ENCODE assay signal across 1 cellular context in genomic region chr1:9891207-9891606, GRCh38.
TF ChIP-seq lines count a peak whose summit lies in the region.

No MANE protein-coding gene starts in this region.

TF ChIP-seq in HEK293, 187 proteins besides CTCF, POLR2A, EP300 and RAD21 (continued from another document):
- TF ChIP-seq PATZ1 (tag by site-specific recombination; IDR thresholded peaks at IDR 0.05) (peak; percentile 71), SETDB1 (IDR thresholded peaks at IDR 0.05; ENCODE audit: insufficient read length, low read length) (no peak), ZNF146 (tag by site-specific recombination; IDR thresholded peaks at IDR 0.05) (no peak), IKZF3 (tag by site-specific recombination; IDR thresholded peaks at IDR 0.05) (peak; percentile 56; the same call in 1 of the 2 replicates), ZSCAN23 (tag by site-specific recombination; IDR thresholded peaks at IDR 0.05) (no peak), EGR2 (tag by site-specific recombination; IDR thresholded peaks at IDR 0.05; ENCODE audit: low read depth) (no peak), ZNF37A (tag by site-specific recombination; IDR thresholded peaks at IDR 0.05) (no peak), ZNF155 (tag by site-specific recombination; IDR thresholded peaks at IDR 0.05) (no peak), ZSCAN30 (tag by site-specific recombination; IDR thresholded peaks at IDR 0.05) (no peak), PRDM1 (tag by site-specific recombination; IDR thresholded peaks at IDR 0.05) (0 out of 2 replicates have a peak, but pooled peaks have one; percentile 9), ZEB2 (tag by site-specific recombination; IDR thresholded peaks at IDR 0.05) (peak; percentile 44; the same call in 1 of the 2 replicates), ZNF114 (tag by site-specific recombination; IDR thresholded peaks at IDR 0.05) (no peak), ZNF2 (tag by site-specific recombination; IDR thresholded peaks at IDR 0.05) (no peak), ZBTB8A (tag by site-specific recombination; IDR thresholded peaks at IDR 0.05) (peak; percentile 63; the same call in 1 of the 2 replicates), OVOL3 (tag by site-specific recombination; IDR thresholded peaks at IDR 0.05) (no peak), ZBTB1 (tag by site-specific recombination; IDR thresholded peaks at IDR 0.05) (no peak), SCRT2 (tag by site-specific recombination; IDR thresholded peaks at IDR 0.05) (peak; percentile 75; the same call in 1 of the 2 replicates), ZNF157 (tag by site-specific recombination; IDR thresholded peaks at IDR 0.05) (no peak), ZBTB26 (tag by site-specific recombination; optimal IDR thresholded peaks at IDR 0.05) (no peak), ZNF132 (tag by site-specific recombination; IDR thresholded peaks at IDR 0.05; ENCODE audit: borderline replicate concordance) (no peak), ZNF16 (tag by site-specific recombination; IDR thresholded peaks at IDR 0.05; ENCODE audit: low read depth) (no peak), KLF10 (tag by site-specific recombination; IDR thresholded peaks at IDR 0.05) (no peak), KLF17 (tag by site-specific recombination; IDR thresholded peaks at IDR 0.05) (no peak), ZNF555 (tag by site-specific recombination; conservative IDR thresholded peaks at IDR 0.05) (no peak)
TF ChIP-seq in HEK293: peak in this region for 19.
